In the genomic region with DNA sequence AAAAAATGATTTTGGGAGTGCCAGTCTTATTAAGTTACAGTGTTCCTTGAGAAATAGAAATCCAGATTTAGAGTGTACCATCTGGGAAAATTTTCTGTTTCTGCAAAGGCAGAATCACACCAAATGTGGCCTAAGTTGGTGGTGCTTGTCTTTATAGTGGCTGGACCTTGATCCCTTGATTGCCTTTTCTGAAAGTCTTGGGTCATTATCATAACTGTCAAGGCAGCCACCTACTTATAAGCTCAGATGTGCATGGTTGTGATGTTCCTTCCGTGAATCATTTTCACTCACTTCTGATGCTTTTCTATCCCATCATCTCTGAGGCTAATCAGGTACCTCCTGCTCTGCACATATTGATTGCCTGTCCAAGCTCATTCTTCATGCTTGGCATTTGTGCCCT, we compare ENCODE assay signal across 8 cellular contexts.
"Had no signal": no experiment of that assay in that cellular context is flagged by ENCODE, and none has a peak within 500 bp of the region (broad histone marks: within the 10 kb centered on the region; RNA-seq: fewer than 3 reads in every experiment).

No MANE protein-coding gene starts in this region.

- H3K9me3 ChIP-seq: HAP-1 had no signal

- ATAC-seq: HCT116, HepG2, K562 had no signal

- DNase-seq: GM23248, GOT3, H7, HFFc6 had no signal

- H3K27ac ChIP-seq: GM23248 had no signal

- H3K36me3 ChIP-seq: HAP-1 had no signal

- H3K4me3 ChIP-seq: GM23248, HAP-1, K562 had no signal

- FAIRE-seq: HepG2, K562 had no signal
